21 cellular contexts compared by ENCODE assay signal in genomic region chr15:27249723-27250160, GRCh38.
"Had no signal": no experiment of that assay in that cellular context is flagged by ENCODE, and none has a peak within 500 bp of the region (broad histone marks: within the 10 kb centered on the region; RNA-seq: fewer than 3 reads in every experiment).

No MANE protein-coding gene starts in this region.

- H3K27ac Mint-ChIP-seq: natural killer cell treated with Interleukin-12 subunit alpha and Interleukin-12 subunit beta and Interleukin-15 and Interleukin-18, amount 100 ng/mL, for 72 hours; stimulated activated naive B cell treated with anti-CD40 and anti-IgM and Interleukin-4, amounts not matched to agents 10 μg/mL and 1 μg/mL and 100 μg/mL, for 72 hours; stimulated activated naive CD8-positive, alpha-beta T cell treated with anti-CD3 and anti-CD28 coated beads, Interleukin-15, amount 100 ng/mL, for 72 hours had no signal

- H3K36me3 Mint-ChIP-seq: natural killer cell treated with Interleukin-12 subunit alpha and Interleukin-12 subunit beta and Interleukin-15 and Interleukin-18, amount 100 ng/mL, for 72 hours; stimulated activated naive B cell treated with anti-CD40 and anti-IgM and Interleukin-4, amounts not matched to agents 10 μg/mL and 1 μg/mL and 100 μg/mL, for 72 hours had no signal

- H3K9me3 ChIP-seq: neutrophil, right atrium auricular region, testis, upper lobe of right lung, vagina had no signal

- H3K27me3 ChIP-seq: foreskin keratinocyte, hepatocyte, neutrophil, right atrium auricular region, sigmoid colon, testis, tibial nerve, upper lobe of right lung, vagina had no signal

- H3K4me3 ChIP-seq: hepatocyte, lung, right atrium auricular region, sigmoid colon, skin epidermis, testis, tibial nerve, upper lobe of right lung, vagina had no signal

- H3K79me2 ChIP-seq: hepatocyte had no signal

- DNase-seq: erythroblast; foreskin keratinocyte; left colon; left ventricle myocardium superior; mesenchymal stem cell; midbrain; sigmoid colon; stimulated activated CD4-positive, alpha-beta T cell treated with anti-CD3 and anti-CD28 coated beads, Interleukin-2, amount 100 ng/mL, for 24 hours; stimulated activated CD4-positive, alpha-beta T cell treated with anti-CD3 and anti-CD28 coated beads, Interleukin-4, amount 100 ng/mL, for 4 hours; stimulated activated naive B cell treated with anti-CD40 and anti-IgM and Interleukin-4, amounts not matched to agents 10 μg/mL and 1 μg/mL and 100 μg/mL, for 72 hours; stimulated activated naive CD8-positive, alpha-beta T cell treated with anti-CD3 and anti-CD28 coated beads, Interleukin-15, amount 100 ng/mL, for 72 hours; testis; upper lobe of right lung had no signal

- H3K4me2 ChIP-seq: hepatocyte had no signal

- H3K4me1 ChIP-seq: foreskin keratinocyte, right atrium auricular region, sigmoid colon, testis, tibial nerve, upper lobe of right lung, vagina had no signal

- H3K4me3 Mint-ChIP-seq: natural killer cell treated with Interleukin-12 subunit alpha and Interleukin-12 subunit beta and Interleukin-15 and Interleukin-18, amount 100 ng/mL, for 72 hours; stimulated activated naive B cell treated with anti-CD40 and anti-IgM and Interleukin-4, amounts not matched to agents 10 μg/mL and 1 μg/mL and 100 μg/mL, for 72 hours; stimulated activated naive CD8-positive, alpha-beta T cell treated with anti-CD3 and anti-CD28 coated beads, Interleukin-15, amount 100 ng/mL, for 72 hours had no signal

- H3K27me3 Mint-ChIP-seq: natural killer cell treated with Interleukin-12 subunit alpha and Interleukin-12 subunit beta and Interleukin-15 and Interleukin-18, amount 100 ng/mL, for 72 hours; stimulated activated naive B cell treated with anti-CD40 and anti-IgM and Interleukin-4, amounts not matched to agents 10 μg/mL and 1 μg/mL and 100 μg/mL, for 72 hours; stimulated activated naive CD8-positive, alpha-beta T cell treated with anti-CD3 and anti-CD28 coated beads, Interleukin-15, amount 100 ng/mL, for 72 hours had no signal

- H3K4me1 Mint-ChIP-seq: stimulated activated naive B cell treated with anti-CD40 and anti-IgM and Interleukin-4, amounts not matched to agents 10 μg/mL and 1 μg/mL and 100 μg/mL, for 72 hours; stimulated activated naive CD8-positive, alpha-beta T cell treated with anti-CD3 and anti-CD28 coated beads, Interleukin-15, amount 100 ng/mL, for 72 hours had no signal

- H3K36me3 ChIP-seq: neutrophil, right atrium auricular region, sigmoid colon, tibial nerve, upper lobe of right lung, vagina had no signal

- H3K27ac ChIP-seq: foreskin keratinocyte, hepatocyte, neutrophil, right atrium auricular region, sigmoid colon, skin epidermis, testis, tibial nerve, upper lobe of right lung, vagina had no signal

- H2AFZ ChIP-seq: hepatocyte had no signal
